ENCODE assay signal across 8 cellular contexts in genomic region chr6:158002951-158003853, GRCh38. TPM values are rescaled to one million over a fixed set of nuclear protein-coding genes. Genes with fewer than 3 reads are reported as not detected.
DNase-seq lines count a peak whose midpoint lies in the region; ATAC-seq and TF ChIP-seq lines count a peak whose summit lies in the region.

No MANE protein-coding gene starts in this region.

- H3K27ac ChIP-seq in temporal lobe (ENCODE audit: low read depth, low read length): peak overlapping the region; percentile 100

- no peak for TF ChIP-seq CTCF in AG09319 (IDR thresholded peaks at IDR 0.05; ENCODE audit: low read depth, low read length)
- no peak for TF ChIP-seq CTCF in choroid plexus epithelial cell (conservative IDR thresholded peaks at IDR 0.05; ENCODE audit: low read depth, low read length)

- DNase-seq in AG09319 (ENCODE audit: extremely low read depth, low read depth): peak; percentile 87
- peak; percentile 86 for DNase-seq in LHCN-M2 (ENCODE audit: low read depth)
- peak; percentile 92 for DNase-seq in choroid plexus epithelial cell (ENCODE audit: low read depth)
- peak; percentile 84 to 95 for DNase-seq in lung microvascular endothelial cell (ENCODE audit: low read depth in 2 of 2)
- no peak for DNase-seq in SHP77 (lab: John Stamatoyannopoulos, UW)
- no peak for DNase-seq in NOMO-1 treated with DMSO at 0.1 percent for 48 hours (lab: John Stamatoyannopoulos, UW; ENCODE audit: unreplicated experiment)

- no peak overlapping the region for H3K4me3 ChIP-seq in choroid plexus epithelial cell (ENCODE audit: low read depth, low read length)

- ATAC-seq in HG03175 (IDR thresholded peaks at IDR 0.05; ENCODE audit: unreplicated experiment): no peak

RNA-seq across cellular contexts. Expression of gene SYNJ2, which starts 21.5 kb away (rescaled TPM):
- total RNA-seq in LHCN-M2 (2014; rRNA removed) (9.8 and 11.7 TPM in 2 replicates), lung microvascular endothelial cell (12.1 and 22.0 TPM in 2 replicates), temporal lobe (6.6 TPM)
- polyA plus RNA-seq in LHCN-M2 (2012): 9.4 TPM

Comparison
In these comparisons a context has a peak if more than half of its experiments do, and no peak if none do; other contexts are left out.
1. DNase-seq: peak in AG09319 (single experiment), LHCN-M2 (single experiment), choroid plexus epithelial cell (single experiment) and lung microvascular endothelial cell (2 of 2); none in SHP77 (0 of 2) and NOMO-1 treated with DMSO at 0.1 percent for 48 hours (single experiment).